2 cellular contexts compared by ENCODE assay signal in genomic region chr17:27384721-27385120, GRCh38.
TF ChIP-seq lines count a peak whose summit lies in the region.

No MANE protein-coding gene starts in this region.

TF ChIP-seq in IMR-90, 13 proteins besides CTCF, POLR2A, EP300 and RAD21 (continued from another document):
- TF ChIP-seq RCOR1 (IDR thresholded peaks at IDR 0.05; ENCODE audit: insufficient replicate concordance, low read length) (no peak), MXI1 (IDR thresholded peaks at IDR 0.05; ENCODE audit: borderline replicate concordance, low read depth, low read length) (no peak), SMC3 (IDR thresholded peaks at IDR 0.05; ENCODE audit: low read depth, low read length) (no peak)

TF ChIP-seq in SK-N-SH treated with all-trans-retinoic acid at 6 μM for 48 hours, 23 proteins besides CTCF, POLR2A, EP300 and RAD21 (continued from another document):
- TF ChIP-seq, protein P1, sequence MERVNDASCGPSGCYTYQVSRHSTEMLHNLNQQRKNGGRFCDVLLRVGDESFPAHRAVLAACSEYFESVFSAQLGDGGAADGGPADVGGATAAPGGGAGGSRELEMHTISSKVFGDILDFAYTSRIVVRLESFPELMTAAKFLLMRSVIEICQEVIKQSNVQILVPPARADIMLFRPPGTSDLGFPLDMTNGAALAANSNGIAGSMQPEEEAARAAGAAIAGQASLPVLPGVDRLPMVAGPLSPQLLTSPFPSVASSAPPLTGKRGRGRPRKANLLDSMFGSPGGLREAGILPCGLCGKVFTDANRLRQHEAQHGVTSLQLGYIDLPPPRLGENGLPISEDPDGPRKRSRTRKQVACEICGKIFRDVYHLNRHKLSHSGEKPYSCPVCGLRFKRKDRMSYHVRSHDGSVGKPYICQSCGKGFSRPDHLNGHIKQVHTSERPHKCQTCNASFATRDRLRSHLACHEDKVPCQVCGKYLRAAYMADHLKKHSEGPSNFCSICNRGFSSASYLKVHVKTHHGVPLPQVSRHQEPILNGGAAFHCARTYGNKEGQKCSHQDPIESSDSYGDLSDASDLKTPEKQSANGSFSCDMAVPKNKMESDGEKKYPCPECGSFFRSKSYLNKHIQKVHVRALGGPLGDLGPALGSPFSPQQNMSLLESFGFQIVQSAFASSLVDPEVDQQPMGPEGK (CRISPR knock-in tag; IDR thresholded peaks at IDR 0.05; ENCODE audit: borderline replicate concordance): no peak
- TF ChIP-seq CSRNP3 (CRISPR knock-in tag; IDR thresholded peaks at IDR 0.05) (no peak), ESRRG (CRISPR knock-in tag; IDR thresholded peaks at IDR 0.05) (no peak), ZFP3 (CRISPR knock-in tag; IDR thresholded peaks at IDR 0.05) (no peak), RARB (CRISPR knock-in tag; IDR thresholded peaks at IDR 0.05) (no peak)
- TF ChIP-seq, protein P2, sequence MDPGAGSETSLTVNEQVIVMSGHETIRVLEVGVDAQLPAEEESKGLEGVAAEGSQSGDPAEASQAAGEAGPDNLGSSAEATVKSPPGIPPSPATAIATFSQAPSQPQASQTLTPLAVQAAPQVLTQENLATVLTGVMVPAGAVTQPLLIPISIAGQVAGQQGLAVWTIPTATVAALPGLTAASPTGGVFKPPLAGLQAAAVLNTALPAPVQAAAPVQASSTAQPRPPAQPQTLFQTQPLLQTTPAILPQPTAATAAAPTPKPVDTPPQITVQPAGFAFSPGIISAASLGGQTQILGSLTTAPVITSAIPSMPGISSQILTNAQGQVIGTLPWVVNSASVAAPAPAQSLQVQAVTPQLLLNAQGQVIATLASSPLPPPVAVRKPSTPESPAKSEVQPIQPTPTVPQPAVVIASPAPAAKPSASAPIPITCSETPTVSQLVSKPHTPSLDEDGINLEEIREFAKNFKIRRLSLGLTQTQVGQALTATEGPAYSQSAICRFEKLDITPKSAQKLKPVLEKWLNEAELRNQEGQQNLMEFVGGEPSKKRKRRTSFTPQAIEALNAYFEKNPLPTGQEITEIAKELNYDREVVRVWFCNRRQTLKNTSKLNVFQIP (CRISPR knock-in tag; IDR thresholded peaks at IDR 0.05; ENCODE audit: borderline replicate concordance, low read depth): no peak
- TF ChIP-seq, protein P3, sequence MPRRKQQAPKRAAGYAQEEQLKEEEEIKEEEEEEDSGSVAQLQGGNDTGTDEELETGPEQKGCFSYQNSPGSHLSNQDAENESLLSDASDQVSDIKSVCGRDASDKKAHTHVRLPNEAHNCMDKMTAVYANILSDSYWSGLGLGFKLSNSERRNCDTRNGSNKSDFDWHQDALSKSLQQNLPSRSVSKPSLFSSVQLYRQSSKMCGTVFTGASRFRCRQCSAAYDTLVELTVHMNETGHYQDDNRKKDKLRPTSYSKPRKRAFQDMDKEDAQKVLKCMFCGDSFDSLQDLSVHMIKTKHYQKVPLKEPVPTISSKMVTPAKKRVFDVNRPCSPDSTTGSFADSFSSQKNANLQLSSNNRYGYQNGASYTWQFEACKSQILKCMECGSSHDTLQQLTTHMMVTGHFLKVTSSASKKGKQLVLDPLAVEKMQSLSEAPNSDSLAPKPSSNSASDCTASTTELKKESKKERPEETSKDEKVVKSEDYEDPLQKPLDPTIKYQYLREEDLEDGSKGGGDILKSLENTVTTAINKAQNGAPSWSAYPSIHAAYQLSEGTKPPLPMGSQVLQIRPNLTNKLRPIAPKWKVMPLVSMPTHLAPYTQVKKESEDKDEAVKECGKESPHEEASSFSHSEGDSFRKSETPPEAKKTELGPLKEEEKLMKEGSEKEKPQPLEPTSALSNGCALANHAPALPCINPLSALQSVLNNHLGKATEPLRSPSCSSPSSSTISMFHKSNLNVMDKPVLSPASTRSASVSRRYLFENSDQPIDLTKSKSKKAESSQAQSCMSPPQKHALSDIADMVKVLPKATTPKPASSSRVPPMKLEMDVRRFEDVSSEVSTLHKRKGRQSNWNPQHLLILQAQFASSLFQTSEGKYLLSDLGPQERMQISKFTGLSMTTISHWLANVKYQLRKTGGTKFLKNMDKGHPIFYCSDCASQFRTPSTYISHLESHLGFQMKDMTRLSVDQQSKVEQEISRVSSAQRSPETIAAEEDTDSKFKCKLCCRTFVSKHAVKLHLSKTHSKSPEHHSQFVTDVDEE (CRISPR knock-in tag; IDR thresholded peaks at IDR 0.05): no peak
